13 cellular contexts compared by ENCODE assay signal in genomic region chr20:62410742-62411478, GRCh38. TPM values are rescaled to one million over a fixed set of nuclear protein-coding genes. Genes with fewer than 3 reads are reported as not detected.
"Had no signal": no experiment of that assay in that cellular context is flagged by ENCODE, and none has a peak within 500 bp of the region (broad histone marks: within the 10 kb centered on the region; RNA-seq: fewer than 3 reads in every experiment).

No MANE protein-coding gene starts in this region.

- H3K9me3 ChIP-seq: right atrium auricular region had no signal

- H3K4me1 ChIP-seq: foreskin keratinocyte had no signal

- ATAC-seq: activated CD4-positive, CD25-positive, alpha-beta regulatory T cell treated with anti-CD3 and anti-CD28 coated beads, Interleukin-2, amount 50 U/mL, for 24 hours; effector memory CD8-positive, alpha-beta T cell; foreskin keratinocyte; natural killer cell treated with Interleukin-12 subunit alpha and Interleukin-12 subunit beta and Interleukin-15 and Interleukin-18, amount 100 ng/mL, for 72 hours had no signal

- DNase-seq: effector memory CD8-positive, alpha-beta T cell; foreskin keratinocyte; occipital lobe had no signal

- H3K27ac ChIP-seq: foreskin keratinocyte, right atrium auricular region, skin epidermis had no signal

- H3K27me3 ChIP-seq: right atrium auricular region had no signal

- H3K4me3 ChIP-seq: right atrium auricular region, skin epidermis had no signal

- H3K36me3 ChIP-seq: right atrium auricular region had no signal

RNA-seq across cellular contexts. Expression of gene RBBP8NL, which starts 16.4 kb away (rescaled TPM):
- total RNA-seq: activated CD8-positive, alpha-beta memory T cell treated with anti-CD3 and anti-CD28 coated beads for 36 hours; activated naive CD8-positive, alpha-beta T cell treated with anti-CD3 and anti-CD28 coated beads, Interleukin-2, amount 10 ng/mL, durations not matched to agents 7 days and 5 days; activated T-helper 1 cell treated with anti-CD3 and anti-CD28 coated beads, Interleukin-12 subunit alpha, Interleukin-12 subunit beta, Interleukin-2, Interleukin-4 antibody, amounts not matched to agents 30 ng/mL and 10 ng/mL and 1 ng/mL, durations not matched to agents 14 hours and 24 hours and 36 hours; foreskin keratinocyte; natural killer cell treated with Interleukin-12 subunit alpha and Interleukin-12 subunit beta and Interleukin-15 and Interleukin-18, amount 100 ng/mL, for 72 hours; occipital lobe; posterior vena cava; right atrium auricular region had no signal
- polyA plus RNA-seq: foreskin keratinocyte, immature natural killer cell, liver had no signal
